ENCODE assay signal across 31 cellular contexts in genomic region chr2:197001921-197002320, GRCh38.
"Had no signal": no experiment of that assay in that cellular context is flagged by ENCODE, and none has a peak within 500 bp of the region (broad histone marks: within the 10 kb centered on the region; RNA-seq: fewer than 3 reads in every experiment).

No MANE protein-coding gene starts in this region.

- H3K27me3 Mint-ChIP-seq: activated B cell treated with CpG ODN at 0.5 μM for 24 hours; activated CD4-positive, alpha-beta memory T cell treated with anti-CD3 and anti-CD28 coated beads for 36 hours; activated CD4-positive, alpha-beta T cell treated with anti-CD3 and anti-CD28 coated beads, Interleukin-2, amount 10 ng/mL, durations not matched to agents 7 days and 5 days; activated naive CD4-positive, alpha-beta T cell treated with anti-CD3 and anti-CD28 coated beads, Interleukin-2, amount 50 U/mL, for 24 hours; activated T-helper 17 cell treated with anti-CD3 and anti-CD28 coated beads, Interleukin-2, amount 50 U/mL, for 72 hours; T-cell had no signal

- FAIRE-seq: K562, TTC549 had no signal

- H3K27me3 ChIP-seq: adrenal gland had no signal

- H3K4me1 ChIP-seq: adrenal gland had no signal

- H3K4me3 Mint-ChIP-seq: activated B cell treated with CpG ODN at 0.5 μM for 24 hours; activated CD4-positive, alpha-beta memory T cell treated with anti-CD3 and anti-CD28 coated beads for 36 hours; activated CD4-positive, alpha-beta T cell treated with anti-CD3 and anti-CD28 coated beads, Interleukin-2, amount 10 ng/mL, durations not matched to agents 7 days and 5 days; activated naive CD4-positive, alpha-beta T cell treated with anti-CD3 and anti-CD28 coated beads, Interleukin-2, amount 50 U/mL, for 24 hours; activated T-helper 17 cell treated with anti-CD3 and anti-CD28 coated beads, Interleukin-2, amount 50 U/mL, for 72 hours; T-cell had no signal

- H3K9me3 Mint-ChIP-seq: activated B cell treated with CpG ODN at 0.5 μM for 24 hours; activated CD4-positive, alpha-beta memory T cell treated with anti-CD3 and anti-CD28 coated beads for 36 hours; activated CD4-positive, alpha-beta T cell treated with anti-CD3 and anti-CD28 coated beads, Interleukin-2, amount 10 ng/mL, durations not matched to agents 7 days and 5 days; activated naive CD4-positive, alpha-beta T cell treated with anti-CD3 and anti-CD28 coated beads, Interleukin-2, amount 50 U/mL, for 24 hours; activated T-helper 17 cell treated with anti-CD3 and anti-CD28 coated beads, Interleukin-2, amount 50 U/mL, for 72 hours; T-cell had no signal

- H3K27ac Mint-ChIP-seq: activated CD4-positive, alpha-beta memory T cell treated with anti-CD3 and anti-CD28 coated beads for 36 hours; activated T-helper 17 cell treated with anti-CD3 and anti-CD28 coated beads, Interleukin-2, amount 50 U/mL, for 72 hours had no signal

- DNase-seq: activated B cell treated with CpG ODN at 0.5 μM for 24 hours; activated CD4-positive, alpha-beta memory T cell treated with anti-CD3 and anti-CD28 coated beads for 36 hours; activated CD4-positive, alpha-beta T cell treated with anti-CD3 and anti-CD28 coated beads for 1 hour; activated CD4-positive, alpha-beta T cell treated with anti-CD3 and anti-CD28 coated beads, Interleukin-2, amount 10 ng/mL, durations not matched to agents 7 days and 5 days; activated CD8-positive, alpha-beta memory T cell treated with anti-CD3 and anti-CD28 coated beads, Interleukin-2, amount 50 U/mL, for 4 hours; activated gamma-delta T cell; activated T-cell treated with anti-CD3 and anti-CD28 coated beads, Interleukin-2, amount 50 U/mL, for 1 hour; adrenal gland; anterior cingulate cortex; central memory CD4-positive, alpha-beta T cell; Karpas-422; MM.1S; NCI-H1105; NCI-H1436; NCI-H1694 treated with DMSO at 0.1 percent for 48 hours; NCI-H2029 treated with DMSO at 0.1 percent for 48 hours; NCI-H345; NCI-H510A; NCI-H526 treated with DMSO at 0.1 percent for 48 hours; NCI-H82; RPMI8226; T-cell; T-helper 2 cell; T1000 had no signal

- H3K27ac ChIP-seq: adrenal gland, SK-N-MC had no signal

- H3K4me3 ChIP-seq: adrenal gland, K562, SK-N-MC had no signal

- ATAC-seq: activated T-helper 17 cell treated with anti-CD3 and anti-CD28 coated beads, Interleukin-2, amount 50 U/mL, for 72 hours; K562; Panc1; Right ventricle myocardium inferior; T-cell had no signal

- H3K4me1 Mint-ChIP-seq: activated B cell treated with CpG ODN at 0.5 μM for 24 hours; activated CD4-positive, alpha-beta T cell treated with anti-CD3 and anti-CD28 coated beads, Interleukin-2, amount 10 ng/mL, durations not matched to agents 7 days and 5 days; activated naive CD4-positive, alpha-beta T cell treated with anti-CD3 and anti-CD28 coated beads, Interleukin-2, amount 50 U/mL, for 24 hours; activated T-helper 17 cell treated with anti-CD3 and anti-CD28 coated beads, Interleukin-2, amount 50 U/mL, for 72 hours; T-cell had no signal
